Comparison of ENCODE assay signal across 7 cellular contexts in the genomic region with DNA sequence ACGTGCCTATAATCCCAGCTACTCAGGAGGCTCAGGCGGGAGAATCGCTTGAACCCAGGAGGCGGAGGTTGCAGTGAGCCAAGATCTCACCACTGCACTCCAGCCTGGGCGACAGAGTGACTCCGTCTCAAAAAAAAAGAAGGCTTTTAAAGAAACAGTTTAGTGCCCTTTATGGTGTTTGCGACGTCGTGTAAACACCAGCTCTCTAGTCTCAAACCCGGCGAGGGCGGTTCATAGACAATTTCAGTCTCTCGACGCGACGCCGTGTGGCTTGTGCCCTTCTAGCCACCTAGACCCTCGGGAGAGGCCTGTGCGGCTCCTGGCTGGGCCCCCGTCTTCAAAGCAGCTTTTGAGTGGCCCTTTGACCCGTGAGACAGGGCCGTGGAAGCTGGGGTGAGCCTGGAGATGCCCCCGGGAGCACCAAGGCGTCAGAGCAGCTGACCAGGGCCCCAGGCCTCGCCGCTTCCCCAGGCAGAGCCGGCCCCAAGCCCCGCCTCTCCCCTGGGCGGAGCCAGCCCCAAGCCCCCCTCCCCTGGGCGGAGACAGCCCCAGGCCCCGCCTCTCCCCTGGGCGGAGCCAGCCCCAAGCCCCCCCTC.
A peak's percentile ranks its signal among the peaks of the same experiment; 100 is the strongest.
DNase-seq lines count a peak whose midpoint lies in the region; ATAC-seq and TF ChIP-seq lines count a peak whose summit lies in the region.
"Had no signal": no experiment of that assay in that cellular context is flagged by ENCODE, and none has a peak within 500 bp of the region (broad histone marks: within the 10 kb centered on the region; RNA-seq: fewer than 3 reads in every experiment).

No MANE protein-coding gene starts in this region.

- no peak for ATAC-seq in HG03460 (IDR thresholded peaks at IDR 0.05; ENCODE audit: unreplicated experiment)

- no peaks in the 10 kb centered on the region for H3K9me3 ChIP-seq in HAP-1

- H3K27me3 ChIP-seq in HAP-1 (ENCODE audit: low read depth), result no peaks in the 10 kb centered on the region

- peaks cover 4% of the 10 kb centered on the region; the same call in 1 of the 2 replicates for H3K36me3 ChIP-seq in HAP-1 (replicated peaks)

- TF ChIP-seq CTCF in AG10803 (conservative IDR thresholded peaks at IDR 0.05; ENCODE audit: low read length), result no peak

- H3K4me3 ChIP-seq in AG10803 (ENCODE audit: low read length) (no peak overlapping the region), HAP-1 (no peak overlapping the region)

- in situ Hi-C loops in HAP-1 (cut with MboI; ENCODE audit: low sequenced_read_pairs), result no loop called here

- H3K4me1 ChIP-seq in HAP-1, result peaks cover 5% of the 10 kb centered on the region; the same call in 1 of the 2 replicates

- DNase-seq in AG10803 (ENCODE audit: low read depth) (peak; percentile 12), HAP-1 (ENCODE audit: low spot score in 2 of 2) (peak; percentile 2 to 50), NCI-H345 treated with DMSO at 0.1 percent for 48 hours (lab: John Stamatoyannopoulos, UW; ENCODE audit: unreplicated experiment) (no peak), GOT3 (lab: John Stamatoyannopoulos, UW) (no peak)
- peak; percentile 46 for DNase-seq in effector CD8-positive, alpha-beta T cell (lab: John Stamatoyannopoulos, UW)
- DNase-seq: activated CD4-positive, alpha-beta T cell treated with anti-CD3 and anti-CD28 coated beads, Interleukin-2, amount 50 U/mL, for 48 hours had no signal

Comparison
In these comparisons a context has a peak if more than half of its experiments do, and no peak if none do; other contexts are left out.
1. DNase-seq: peak in AG10803 (single experiment), HAP-1 (2 of 2) and effector CD8-positive, alpha-beta T cell (single experiment); none in NCI-H345 treated with DMSO at 0.1 percent for 48 hours (single experiment) and GOT3 (single experiment).